ENCODE assay signal across 25 cellular contexts in the genomic region with DNA sequence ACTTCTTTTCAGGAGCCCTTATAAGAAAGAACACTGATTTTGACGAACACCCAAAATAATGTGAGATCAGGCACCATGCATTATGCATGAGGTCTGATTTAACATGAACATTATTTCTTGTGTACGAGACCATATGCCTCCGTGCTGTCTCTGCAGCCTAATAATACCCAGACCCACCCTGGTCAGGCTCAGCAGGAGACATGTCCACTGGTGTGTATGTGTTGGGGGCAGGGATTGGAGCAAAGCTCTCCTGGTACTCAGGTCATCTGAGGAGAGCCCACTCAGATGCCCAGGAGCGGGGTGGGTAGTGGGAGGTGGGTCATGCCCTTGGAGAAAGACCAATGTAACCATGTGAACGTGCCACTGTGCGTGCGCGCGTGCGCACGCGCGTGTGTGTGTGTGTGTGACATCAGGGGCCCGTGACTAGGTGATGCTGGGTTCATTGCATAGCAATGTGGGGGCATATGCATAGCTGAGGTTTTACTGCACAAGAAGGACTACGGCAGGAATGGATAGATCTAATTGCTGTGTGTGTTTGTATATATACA. TPM values are rescaled to one million over a fixed set of nuclear protein-coding genes. Genes with fewer than 3 reads are reported as not detected.
"Had no signal": no experiment of that assay in that cellular context is flagged by ENCODE, and none has a peak within 500 bp of the region (broad histone marks: within the 10 kb centered on the region; RNA-seq: fewer than 3 reads in every experiment).

No MANE protein-coding gene starts in this region.

- DNase-seq: activated CD4-positive, alpha-beta T cell treated with anti-CD3 and anti-CD28 coated beads, Interleukin-2, amount 50 U/mL, for 1 hour; activated CD4-positive, CD25-positive, alpha-beta regulatory T cell treated with anti-CD3 and anti-CD28 coated beads, Interleukin-2, amount 50 U/mL, for 72 hours; activated CD8-positive, alpha-beta memory T cell treated with anti-CD3 and anti-CD28 coated beads, Interleukin-2, amount 50 U/mL, for 48 hours; activated gamma-delta T cell treated with Interleukin-2 at 50 U/mL for 16 hours; hippocampal formation; mammary epithelial cell; mucosa of descending colon; naive B cell; sigmoid colon; stimulated activated CD4-positive, alpha-beta T cell treated with anti-CD3 and anti-CD28 coated beads, Interleukin-12 subunit alpha, Interleukin-12 subunit beta, amount 100 ng/mL, for 4 hours; stimulated activated CD4-positive, alpha-beta T cell treated with anti-CD3 and anti-CD28 coated beads, Interleukin-1b, Interleukin-23, amount 100 ng/mL, for 48 hours; stimulated activated CD8-positive, alpha-beta memory T cell treated with anti-CD3 and anti-CD28 coated beads, Interleukin-4, amount 100 ng/mL, for 48 hours; stimulated activated naive CD4-positive, alpha-beta T cell; thyroid gland; uterus had no signal

- H3K79me2 ChIP-seq: parathyroid adenoma had no signal

- H3K9me3 Mint-ChIP-seq: activated naive CD4-positive, alpha-beta T cell treated with anti-CD3 and anti-CD28 coated beads, Interleukin-2, amount 50 U/mL, for 72 hours; activated T-helper 1 cell treated with anti-CD3 and anti-CD28 coated beads, Interleukin-12 subunit alpha, Interleukin-12 subunit beta, Interleukin-2, Interleukin-4 antibody, amounts not matched to agents 30 ng/mL and 10 ng/mL and 1 ng/mL, durations not matched to agents 14 hours and 24 hours and 36 hours; naive B cell; T-helper 1 cell treated with Interleukin-12 subunit alpha and Interleukin-12 subunit beta and Interleukin-4 antibody, amounts not matched to agents 30 μg/mL and 1 μg/mL, for 36 hours had no signal

- H3K36me3 ChIP-seq: adrenal gland, cardiac muscle cell, neutrophil, sigmoid colon, thyroid gland, uterus had no signal

- H3K4me3 Mint-ChIP-seq: activated T-helper 1 cell treated with anti-CD3 and anti-CD28 coated beads, Interleukin-12 subunit alpha, Interleukin-12 subunit beta, Interleukin-2, Interleukin-4 antibody, amounts not matched to agents 30 ng/mL and 10 ng/mL and 1 ng/mL, durations not matched to agents 14 hours and 24 hours and 36 hours; T-helper 1 cell treated with Interleukin-12 subunit alpha and Interleukin-12 subunit beta and Interleukin-4 antibody, amounts not matched to agents 30 μg/mL and 1 μg/mL, for 36 hours had no signal

- H3K27ac Mint-ChIP-seq: activated naive CD4-positive, alpha-beta T cell treated with anti-CD3 and anti-CD28 coated beads, Interleukin-2, amount 50 U/mL, for 72 hours; activated T-helper 1 cell treated with anti-CD3 and anti-CD28 coated beads, Interleukin-12 subunit alpha, Interleukin-12 subunit beta, Interleukin-2, Interleukin-4 antibody, amounts not matched to agents 30 ng/mL and 10 ng/mL and 1 ng/mL, durations not matched to agents 14 hours and 24 hours and 36 hours; T-helper 1 cell treated with Interleukin-12 subunit alpha and Interleukin-12 subunit beta and Interleukin-4 antibody, amounts not matched to agents 30 μg/mL and 1 μg/mL, for 36 hours had no signal

- H2AFZ ChIP-seq: parathyroid adenoma had no signal

- H3K27me3 ChIP-seq: adrenal gland had no signal

- H3K27ac ChIP-seq: cardiac muscle cell, foreskin keratinocyte, neutrophil, parathyroid adenoma, sigmoid colon, thyroid gland, uterus, VCaP had no signal

- H3K36me3 Mint-ChIP-seq: activated naive CD4-positive, alpha-beta T cell treated with anti-CD3 and anti-CD28 coated beads, Interleukin-2, amount 50 U/mL, for 72 hours had no signal

- H3K4me1 ChIP-seq: foreskin keratinocyte, parathyroid adenoma, uterus had no signal

- H3K4me3 ChIP-seq: adrenal gland, cardiac muscle cell, mucosa of descending colon, sigmoid colon, thyroid gland, uterus had no signal

- ATAC-seq: mucosa of descending colon had no signal

- H3K9ac ChIP-seq: parathyroid adenoma had no signal

- H3K9me3 ChIP-seq: adrenal gland, mucosa of descending colon, neutrophil, sigmoid colon, thyroid gland, uterus had no signal

RNA-seq across cellular contexts. Expression of gene POU3F1, which starts 7.1 kb away (rescaled TPM):
- total RNA-seq: activated naive CD4-positive, alpha-beta T cell treated with anti-CD3 and anti-CD28 coated beads, Interleukin-2, amount 50 U/mL, for 72 hours; mucosa of descending colon; sigmoid colon; thyroid gland; uterus had no signal
- polyA plus RNA-seq: fibroblast of lung had no signal
